8 cellular contexts compared by ENCODE assay signal in genomic region chr1:234611153-234611798, GRCh38. TPM values are rescaled to one million over a fixed set of nuclear protein-coding genes. Genes with fewer than 3 reads are reported as not detected.
DNase-seq lines count a peak whose midpoint lies in the region; ATAC-seq and TF ChIP-seq lines count a peak whose summit lies in the region.

No MANE protein-coding gene starts in this region.

- no peak for TF ChIP-seq CTCF in parathyroid adenoma (IDR thresholded peaks at IDR 0.05)

- peak overlapping the region; percentile 100 for H3K4me2 ChIP-seq in parathyroid adenoma (ENCODE audit: low read length)

- peaks cover 2% of the 10 kb centered on the region for H3K27me3 Mint-ChIP-seq in activated T-helper 2 cell treated with anti-CD3 and anti-CD28 coated beads, Interferon-gamma antibody, Interleukin-2, Interleukin-4, amounts not matched to agents 10 μg/mL and 5 μg/mL and 100 μg/mL, durations not matched to agents 14 hours and 24 hours and 36 hours (ENCODE audit: low read depth)

- H3K4me3 ChIP-seq in parathyroid adenoma (ENCODE audit: low read depth, low read length), result peak overlapping the region; percentile 42

- H3K36me3 ChIP-seq in parathyroid adenoma (ENCODE audit: control insufficient read depth, insufficient read depth, low read length), result peaks cover 7% of the 10 kb centered on the region

- peak overlapping the region; percentile 79 for H3K4me3 Mint-ChIP-seq in activated T-helper 2 cell treated with anti-CD3 and anti-CD28 coated beads, Interferon-gamma antibody, Interleukin-2, Interleukin-4, amounts not matched to agents 10 μg/mL and 5 μg/mL and 100 μg/mL, durations not matched to agents 14 hours and 24 hours and 36 hours (ENCODE audit: low read depth)

- no peaks in the 10 kb centered on the region for H3K27me3 ChIP-seq in parathyroid adenoma (ENCODE audit: control insufficient read depth, insufficient read depth, low read length)

- intact Hi-C loops in activated T-helper 2 cell treated with anti-CD3 and anti-CD28 coated beads, Interferon-gamma antibody, Interleukin-2, Interleukin-4, amounts not matched to agents 10 μg/mL and 5 μg/mL and 100 μg/mL, durations not matched to agents 14 hours and 24 hours and 36 hours (cut with micrococcal nuclease), result loop anchor here (1.0 to 2.0 kb wide), 8 partner anchors 110 to 400 kb away; no protein-coding TSS in a partner anchor

- ATAC-seq in GM21360 (IDR thresholded peaks at IDR 0.05; ENCODE audit: unreplicated experiment), result peak; percentile 10

- peaks cover 18% of the 10 kb centered on the region for H3K4me1 ChIP-seq in parathyroid adenoma

- peak overlapping the region; percentile 100 for H3K27ac ChIP-seq in parathyroid adenoma

- peaks cover 35% of the 10 kb centered on the region for H3K4me1 Mint-ChIP-seq in activated T-helper 2 cell treated with anti-CD3 and anti-CD28 coated beads, Interferon-gamma antibody, Interleukin-2, Interleukin-4, amounts not matched to agents 10 μg/mL and 5 μg/mL and 100 μg/mL, durations not matched to agents 14 hours and 24 hours and 36 hours (ENCODE audit: low read depth)

- H3K9ac ChIP-seq in parathyroid adenoma, result no peak overlapping the region

- H3K9me3 ChIP-seq in parathyroid adenoma (ENCODE audit: control insufficient read depth, low read length), result no peaks in the 10 kb centered on the region

- peak overlapping the region; percentile 79 for H2AFZ ChIP-seq in parathyroid adenoma

- H3K9me3 Mint-ChIP-seq in activated T-helper 2 cell treated with anti-CD3 and anti-CD28 coated beads, Interferon-gamma antibody, Interleukin-2, Interleukin-4, amounts not matched to agents 10 μg/mL and 5 μg/mL and 100 μg/mL, durations not matched to agents 14 hours and 24 hours and 36 hours, result no peaks in the 10 kb centered on the region

- H3K36me3 Mint-ChIP-seq in activated T-helper 2 cell treated with anti-CD3 and anti-CD28 coated beads, Interferon-gamma antibody, Interleukin-2, Interleukin-4, amounts not matched to agents 10 μg/mL and 5 μg/mL and 100 μg/mL, durations not matched to agents 14 hours and 24 hours and 36 hours (ENCODE audit: low read depth), result peaks cover 26% of the 10 kb centered on the region

- peak overlapping the region; percentile 99 for H3K27ac Mint-ChIP-seq in activated T-helper 2 cell treated with anti-CD3 and anti-CD28 coated beads, Interferon-gamma antibody, Interleukin-2, Interleukin-4, amounts not matched to agents 10 μg/mL and 5 μg/mL and 100 μg/mL, durations not matched to agents 14 hours and 24 hours and 36 hours

- H3K79me2 ChIP-seq in parathyroid adenoma, result peaks cover 9% of the 10 kb centered on the region

- DNase-seq in DMS53 treated with DMSO at 0.1 percent for 48 hours (lab: John Stamatoyannopoulos, UW; ENCODE audit: unreplicated experiment) (peak; percentile 97), HPDE6-E6E7 (ENCODE audit: extremely low spot score) (peak; percentile 47), NCI-H774 (lab: John Stamatoyannopoulos, UW) (peak; percentile 93), globus pallidus (ENCODE audit: low spot score) (peak; percentile 84)
- DNase-seq in activated T-helper 2 cell treated with anti-CD3 and anti-CD28 coated beads, Interferon-gamma antibody, Interleukin-2, Interleukin-4, amounts not matched to agents 10 μg/mL and 5 μg/mL and 100 μg/mL, durations not matched to agents 14 hours and 24 hours and 36 hours (ENCODE audit: low spot score), result peak; percentile 72
- DNase-seq in activated effector memory CD4-positive, alpha-beta T cell treated with Interleukin-2 at 50 U/mL for 16 hours, result no peak

RNA-seq across cellular contexts. Expression of gene IRF2BP2, which starts 1.3 kb away (rescaled TPM):
- 276 and 292 TPM in 2 replicates for total RNA-seq in activated T-helper 2 cell treated with anti-CD3 and anti-CD28 coated beads, Interferon-gamma antibody, Interleukin-2, Interleukin-4, amounts not matched to agents 10 μg/mL and 5 μg/mL and 100 μg/mL, durations not matched to agents 14 hours and 24 hours and 36 hours
